8 cellular contexts compared by ENCODE assay signal in genomic region chr7:20329389-20330175, GRCh38. TPM values are rescaled to one million over a fixed set of nuclear protein-coding genes. Genes with fewer than 3 reads are reported as not detected.
A peak's percentile ranks its signal among the peaks of the same experiment; 100 is the strongest.
DNase-seq lines count a peak whose midpoint lies in the region; ATAC-seq and TF ChIP-seq lines count a peak whose summit lies in the region.

No MANE protein-coding gene starts in this region.

- no peaks in the 10 kb centered on the region for H3K9me2 ChIP-seq in OCI-LY7 (ENCODE audit: insufficient read depth, low read length)

- POLR2A ChIA-PET in OCI-LY7 (lab: Charles Lee): no interaction called here

- no peak for TF ChIP-seq CTCF in OCI-LY7 (conservative IDR thresholded peaks at IDR 0.05; ENCODE audit: low read length)
- TF ChIP-seq CTCF in breast epithelium (IDR thresholded peaks at IDR 0.05): peak in 2 of 3 donors; percentile 29 to 44
- TF ChIP-seq CTCF in gastrocnemius medialis (IDR thresholded peaks at IDR 0.05 in 4 of 5, conservative IDR thresholded peaks at IDR 0.05 in 1 of 5): no peak

- in situ Hi-C loops in gastrocnemius medialis (cut with MboI; ENCODE audit: low sequenced_read_pairs in 4 of 4): no loop called here

- intact Hi-C loops in OCI-LY7 (cut with micrococcal nuclease; ENCODE audit: unreplicated experiment) (loop anchor here (5.0 kb wide), 1 partner anchor 268 kb away; no protein-coding TSS in a partner anchor), breast epithelium (cut with DNase I; ENCODE audit: low total_unique reads) (no loop called here), gastrocnemius medialis (cut with DNase I; ENCODE audit: low total_unique reads) (no loop called here)

- H3K4me3 ChIP-seq in OCI-LY7 (ENCODE audit: low read depth, low read length, poor library complexity, severe bottlenecking) (peak overlapping the region; percentile 29), breast epithelium (peak overlapping the region; percentile 64 to 94 (median 67)), gastrocnemius medialis (peak overlapping the region; percentile 59 to 82 (median 66))

- peak overlapping the region; percentile 53; the same call in 1 of the 2 replicates for H2AFZ ChIP-seq in OCI-LY7 (ENCODE audit: low read length)

- H3K27ac ChIP-seq in OCI-LY7 (ENCODE audit: low read depth, low read length, poor library complexity, severe bottlenecking) (no peak overlapping the region), breast epithelium (peak overlapping the region; percentile 97 to 98), gastrocnemius medialis (peak overlapping the region in 3 of 4 donors; percentile 11 to 46 (median 36))

- ATAC-seq in GM21360 (IDR thresholded peaks at IDR 0.05; ENCODE audit: unreplicated experiment) (peak; percentile 36), HG03565 (IDR thresholded peaks at IDR 0.05; ENCODE audit: unreplicated experiment) (peak; percentile 36), gastrocnemius medialis (peak; percentile 33 to 39)

- H3K4me1 ChIP-seq in OCI-LY7 (ENCODE audit: insufficient read depth, low read length, poor library complexity, severe bottlenecking) (peaks cover 10% of the 10 kb centered on the region), breast epithelium (peaks cover 0 to 3% of the 10 kb centered on the region in 2 donors), gastrocnemius medialis (peaks cover 0 to 17% of the 10 kb centered on the region in 2 donors)

- peak overlapping the region; percentile 78 for H3K4me2 ChIP-seq in OCI-LY7 (ENCODE audit: low read length)

- H3K36me3 ChIP-seq in OCI-LY7 (ENCODE audit: insufficient read depth, low read length) (no peaks in the 10 kb centered on the region), breast epithelium (no peaks in the 10 kb centered on the region), gastrocnemius medialis (no peaks in the 10 kb centered on the region)

- TF ChIP-seq POLR2A in breast epithelium (IDR thresholded peaks at IDR 0.05): peak; percentile 9
- no peak for TF ChIP-seq POLR2A in gastrocnemius medialis (IDR thresholded peaks at IDR 0.05)

- H3K9me3 ChIP-seq in OCI-LY7 (ENCODE audit: low read length) (no peaks in the 10 kb centered on the region), breast epithelium (no peaks in the 10 kb centered on the region), gastrocnemius medialis (no peaks in the 10 kb centered on the region)

- H3K79me2 ChIP-seq in OCI-LY7 (ENCODE audit: insufficient read depth, low read depth, low read length): no peaks in the 10 kb centered on the region

- H3K27me3 ChIP-seq in breast epithelium (no peaks in the 10 kb centered on the region), gastrocnemius medialis (peaks cover 18 to 30% (median 27%) of the 10 kb centered on the region in 3 donors)

- no peaks in the 10 kb centered on the region for H4K20me1 ChIP-seq in OCI-LY7 (ENCODE audit: insufficient read depth, low read length)

- DNase-seq in ELF-1 (ENCODE audit: low read depth, low spot score) (peak; percentile 81), OCI-LY7 (ENCODE audit: low spot score) (no peak), breast epithelium (ENCODE audit: low spot score in 2 of 2) (peak; percentile 70 to 78), iPS-NIHi11 (ENCODE audit: low spot score) (peak; percentile 69), gastrocnemius medialis (no peak), GDM1 (lab: John Stamatoyannopoulos, UW) (no peak)

- BruUV-seq in OCI-LY7 (replicated peaks; lab: Mats Ljungman, UMichigan): no TSS peak

- CTCF ChIA-PET in OCI-LY7 (lab: Charles Lee; ENCODE audit: unreplicated experiment): interaction anchor here (0.6 kb wide), 1 partner anchor 225 kb away, joined by 3 read pairs; no protein-coding TSS in a partner anchor

RNA-seq across cellular contexts. Expression of gene ITGB8, which starts 1.1 kb away (rescaled TPM):
- total RNA-seq in OCI-LY7 (2014; rRNA removed; shearing (Covaris generic)): not detected in 2 replicates
- total RNA-seq in OCI-LY7 (2022) (not detected in 2 replicates), breast epithelium (100 to 1,000 TPM in 1 of 3 donors, 10 to 100 TPM in 1, 1 to 10 TPM in 1; 1.6 to 154 (median 52.1) TPM), gastrocnemius medialis (under 1 TPM; 0.31 to 0.90 (median 0.56) TPM)

Comparison
In these comparisons a context has a peak if more than half of its experiments do, and no peak if none do; other contexts are left out.
1. DNase-seq: peak in ELF-1 (single experiment), breast epithelium (2 of 2) and iPS-NIHi11 (single experiment); none in OCI-LY7 (single experiment), gastrocnemius medialis (0 of 2) and GDM1 (single experiment).
2. CTCF ChIP-seq: peak in breast epithelium (2 of 3); none in OCI-LY7 (single experiment) and gastrocnemius medialis (0 of 5).
3. Peak in every context shown above with its lines, with median percentiles within 50 percentile points of each other: ATAC-seq and H3K4me3 ChIP-seq.